11 cellular contexts compared by ENCODE assay signal in genomic region chr15:67724679-67725365, GRCh38.
"Had no signal": no experiment of that assay in that cellular context is flagged by ENCODE, and none has a peak within 500 bp of the region (broad histone marks: within the 10 kb centered on the region; RNA-seq: fewer than 3 reads in every experiment).

No MANE protein-coding gene starts in this region.

- H3K4me2 ChIP-seq: hepatocyte had no signal

- H3K4me3 ChIP-seq: coronary artery, esophagus muscularis mucosa, hepatocyte, left lung, prostate gland, right lobe of liver, suprapubic skin had no signal

- ATAC-seq: left lung, right lobe of liver had no signal

- H3K36me3 ChIP-seq: esophagus muscularis mucosa, left lung, prostate gland, right lobe of liver, suprapubic skin had no signal

- H3K79me2 ChIP-seq: hepatocyte had no signal

- H2AFZ ChIP-seq: hepatocyte had no signal

- H3K9me3 ChIP-seq: esophagus muscularis mucosa, left lung, prostate gland, right lobe of liver, suprapubic skin had no signal

- DNase-seq: activated CD4-positive, alpha-beta T cell treated with anti-CD3 and anti-CD28 coated beads, Interleukin-2, amount 10 ng/mL, durations not matched to agents 7 days and 5 days; activated gamma-delta T cell treated with Interleukin-2 at 50 U/mL for 16 hours; amniotic stem cell; central memory CD4-positive, alpha-beta T cell; left lung; right lobe of liver had no signal

- H3K27ac ChIP-seq: coronary artery, esophagus muscularis mucosa, hepatocyte, left lung, prostate gland, right lobe of liver, suprapubic skin had no signal

- H3K27me3 ChIP-seq: esophagus muscularis mucosa, hepatocyte, left lung, right lobe of liver, suprapubic skin had no signal

- H3K4me1 ChIP-seq: esophagus muscularis mucosa, left lung, prostate gland, right lobe of liver had no signal
